ENCODE assay signal across 35 cellular contexts in the genomic region with DNA sequence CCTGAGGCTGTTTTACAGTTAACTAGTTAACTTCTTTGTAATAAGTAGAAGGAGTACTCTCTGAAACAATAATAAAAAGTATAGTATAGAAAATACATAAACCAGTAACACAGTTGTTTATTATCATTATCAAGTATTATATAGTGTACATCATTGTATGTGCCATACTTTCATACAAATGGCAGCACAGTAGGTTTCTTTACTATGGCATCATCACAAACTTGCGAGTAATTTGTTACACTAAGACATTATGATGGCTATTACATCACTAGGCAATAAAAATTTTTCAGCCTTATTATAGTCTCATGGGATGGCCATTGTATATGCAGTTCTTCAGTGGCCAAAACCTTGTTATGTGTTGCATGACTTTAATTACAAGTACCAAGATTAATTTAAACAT.
"Had no signal": no experiment of that assay in that cellular context is flagged by ENCODE, and none has a peak within 500 bp of the region (broad histone marks: within the 10 kb centered on the region; RNA-seq: fewer than 3 reads in every experiment).

No MANE protein-coding gene starts in this region.

- H3K36me3 ChIP-seq: MG63 had no signal

- H3K9me3 ChIP-seq: MG63 had no signal

- H3K4me3 ChIP-seq: MG63 had no signal

- H3K27me3 ChIP-seq: MG63 had no signal

- DNase-seq: Kasumi-1, MG63, MM.1S, MV-4-11, NCI-H1048, NCI-H1092, NCI-H1092 treated with DMSO at 0.1 percent for 48 hours, NCI-H1105, NCI-H1105 treated with DMSO at 0.1 percent for 48 hours, NCI-H1417, NCI-H1417 treated with DMSO at 0.1 percent for 48 hours, NCI-H1436, NCI-H1436 treated with DMSO at 0.1 percent for 48 hours, NCI-H146, NCI-H1694, NCI-H1694 treated with DMSO at 0.1 percent for 48 hours, NCI-H187, NCI-H187 treated with DMSO at 0.1 percent for 48 hours, NCI-H1930, NCI-H2029, NCI-H2029 treated with DMSO at 0.1 percent for 48 hours, NCI-H2081, NCI-H2081 treated with DMSO at 0.1 percent for 48 hours, NCI-H2107, NCI-H2171, NCI-H2171 treated with DMSO at 0.1 percent for 48 hours, NCI-H2227 treated with DMSO at 0.1 percent for 48 hours, NCI-H226, NCI-H345, NCI-H446, NCI-H446 treated with DMSO at 0.1 percent for 48 hours, NCI-H510A, NCI-H510A treated with DMSO at 0.1 percent for 48 hours, NCI-H524, NCI-H524 treated with DMSO at 0.1 percent for 48 hours had no signal
